ENCODE assay signal across 1 cellular context in genomic region chr20:38452880-38453624, GRCh38.
TF ChIP-seq lines count a peak whose summit lies in the region.

No MANE protein-coding gene starts in this region.

TF ChIP-seq in K562, 482 proteins besides CTCF, POLR2A, EP300 and RAD21 (continued from another document and continues in another):
- TF ChIP-seq GTF3C2 (IDR thresholded peaks at IDR 0.05; ENCODE audit: borderline replicate concordance, extremely low read depth, insufficient read length) = no peak
- TF ChIP-seq ZBTB7A (IDR thresholded peaks at IDR 0.05; ENCODE audit: borderline replicate concordance, control insufficient read depth, low read depth, low read length) = peak; percentile 17; the same call in 1 of the 2 replicates
- TF ChIP-seq ETV5 (CRISPR knock-in tag; IDR thresholded peaks at IDR 0.05; ENCODE audit: low read depth) = peak; percentile 74
- TF ChIP-seq IRF2 (CRISPR knock-in tag; IDR thresholded peaks at IDR 0.05) = no peak
- TF ChIP-seq TSHZ1 (CRISPR knock-in tag; IDR thresholded peaks at IDR 0.05) = no peak
- no peak for TF ChIP-seq TAF7 (tag; IDR thresholded peaks at IDR 0.05)
- peak; percentile 99 for TF ChIP-seq STAT5A (IDR thresholded peaks at IDR 0.05; ENCODE audit: borderline replicate concordance, low read length)
- TF ChIP-seq MBD1 (CRISPR knock-in tag; IDR thresholded peaks at IDR 0.05) = no peak
- no peak for TF ChIP-seq ELK3 (CRISPR knock-in tag; IDR thresholded peaks at IDR 0.05)
- no peak for TF ChIP-seq RBM22 (IDR thresholded peaks at IDR 0.05; ENCODE audit: low read depth, low read length, poor library complexity, severe bottlenecking)
- TF ChIP-seq KLF1 (tag; IDR thresholded peaks at IDR 0.05) = no peak
- TF ChIP-seq RB1 (IDR thresholded peaks at IDR 0.05; ENCODE audit: low read depth) = no peak
- TF ChIP-seq ZNF121 (CRISPR knock-in tag; conservative IDR thresholded peaks at IDR 0.05) = no peak
- no peak for TF ChIP-seq ZC3H4 (CRISPR knock-in tag; IDR thresholded peaks at IDR 0.05; ENCODE audit: borderline replicate concordance)
- TF ChIP-seq CTBP1 (IDR thresholded peaks at IDR 0.05; ENCODE audit: borderline replicate concordance) = peak; percentile 74
- TF ChIP-seq GATAD2A (IDR thresholded peaks at IDR 0.05) = peak; percentile 73; the same call in 1 of the 2 replicates
- TF ChIP-seq ZNF395 (CRISPR knock-in tag; IDR thresholded peaks at IDR 0.05) = no peak
- TF ChIP-seq ZBTB17 (CRISPR knock-in tag; IDR thresholded peaks at IDR 0.05) = no peak
- TF ChIP-seq NR4A1 (CRISPR knock-in tag; IDR thresholded peaks at IDR 0.05) = no peak
- TF ChIP-seq NR4A1 (tag; IDR thresholded peaks at IDR 0.05) = no peak
- TF ChIP-seq ZNF561 (CRISPR knock-in tag; conservative IDR thresholded peaks at IDR 0.05) = no peak
- TF ChIP-seq ZBTB11 (CRISPR knock-in tag; IDR thresholded peaks at IDR 0.05) = no peak
- no peak for TF ChIP-seq E2F3 (CRISPR knock-in tag; IDR thresholded peaks at IDR 0.05)
- no peak for TF ChIP-seq NCOA4 (IDR thresholded peaks at IDR 0.05; ENCODE audit: partially characterized antibody)
- TF ChIP-seq ILK (tag; IDR thresholded peaks at IDR 0.05; ENCODE audit: borderline replicate concordance, low read depth) = no peak
- TF ChIP-seq ZNF589 (CRISPR knock-in tag; IDR thresholded peaks at IDR 0.05; ENCODE audit: low read depth) = no peak
- TF ChIP-seq ZNF76 (CRISPR knock-in tag; IDR thresholded peaks at IDR 0.05; ENCODE audit: borderline replicate concordance) = no peak
- TF ChIP-seq YBX1 (IDR thresholded peaks at IDR 0.05) = no peak
- TF ChIP-seq HBP1 (CRISPR knock-in tag; IDR thresholded peaks at IDR 0.05) = 0 out of 2 replicates have a peak, but pooled peaks have one; percentile 26
- no peak for TF ChIP-seq ZNF280A (IDR thresholded peaks at IDR 0.05; ENCODE audit: low read depth, partially characterized antibody)
- no peak for TF ChIP-seq KAT7 (CRISPR knock-in tag; IDR thresholded peaks at IDR 0.05; ENCODE audit: borderline replicate concordance)
- no peak for TF ChIP-seq ZKSCAN8 (CRISPR knock-in tag; IDR thresholded peaks at IDR 0.05)
- no peak for TF ChIP-seq ZSCAN32 (CRISPR knock-in tag; IDR thresholded peaks at IDR 0.05)
- no peak for TF ChIP-seq PREB (CRISPR knock-in tag; IDR thresholded peaks at IDR 0.05)
- no peak for TF ChIP-seq TRIM28 (IDR thresholded peaks at IDR 0.05)
- TF ChIP-seq USF1 (CRISPR knock-in tag; IDR thresholded peaks at IDR 0.05) = no peak
- no peak for TF ChIP-seq PTBP1 (IDR thresholded peaks at IDR 0.05; ENCODE audit: low read depth, low read length)
- TF ChIP-seq CEBPG (CRISPR knock-in tag; IDR thresholded peaks at IDR 0.05) = no peak
- TF ChIP-seq CEBPG (tag; conservative IDR thresholded peaks at IDR 0.05 in 1 of 2, IDR thresholded peaks at IDR 0.05 in 1 of 2) = no peak
- TF ChIP-seq POLR2B (IDR thresholded peaks at IDR 0.05; ENCODE audit: low read depth, partially characterized antibody) = peak; percentile 32
- TF ChIP-seq RBM34 (IDR thresholded peaks at IDR 0.05; ENCODE audit: borderline replicate concordance, insufficient read depth, low read length) = no peak
- TF ChIP-seq RBBP5 (IDR thresholded peaks at IDR 0.05; ENCODE audit: borderline replicate concordance, insufficient read depth, low read length, poor library complexity, severe bottlenecking) = no peak
- no peak for TF ChIP-seq TBP (optimal IDR thresholded peaks at IDR 0.05; ENCODE audit: low read depth, low read length)
- peak; percentile 95 for TF ChIP-seq TCF3 (CRISPR knock-in tag; IDR thresholded peaks at IDR 0.05)
- TF ChIP-seq NBN (IDR thresholded peaks at IDR 0.05; ENCODE audit: low read depth) = peak; percentile 88; the same call in 1 of the 2 replicates
- TF ChIP-seq MED1 (CRISPR knock-in tag; IDR thresholded peaks at IDR 0.05; ENCODE audit: borderline replicate concordance) = no peak
- TF ChIP-seq MIER1 (IDR thresholded peaks at IDR 0.05; ENCODE audit: low read depth) = no peak
- peak; percentile 89 for TF ChIP-seq SMARCE1 (IDR thresholded peaks at IDR 0.05)
- TF ChIP-seq U2AF2 (optimal IDR thresholded peaks at IDR 0.05; ENCODE audit: low read depth, low read length) = no peak
- TF ChIP-seq SP1 (CRISPR knock-in tag; IDR thresholded peaks at IDR 0.05) = no peak; the same call in 1 of the 2 replicates
